In genomic region chr2:151826737-151827157, GRCh38 we compare ENCODE assay signal across 8 cellular contexts. TPM values are rescaled to one million over a fixed set of nuclear protein-coding genes. Genes with fewer than 3 reads are reported as not detected.
DNase-seq lines count a peak whose midpoint lies in the region; ATAC-seq and TF ChIP-seq lines count a peak whose summit lies in the region.

No MANE protein-coding gene starts in this region.

- intact Hi-C loops in activated CD4-positive, alpha-beta memory T cell treated with anti-CD3 and anti-CD28 coated beads for 36 hours (cut with micrococcal nuclease): loop anchor here (5.0 to 10.0 kb wide), 8 partner anchors 51 to 748 kb away; partner anchors contain the start of genes RBM43 and STAM2

- POLR2A ChIA-PET in activated CD4-positive, alpha-beta memory T cell treated with anti-CD3 and anti-CD28 coated beads for 36 hours (lab: Charles Lee): no interaction called here

- H3K27me3 ChIP-seq in iPS-20b (ENCODE audit: insufficient read depth, low read length): no peaks in the 10 kb centered on the region
- no peaks in the 10 kb centered on the region for H3K27me3 ChIP-seq in thoracic aorta (replicated peaks; ENCODE audit: insufficient read depth)

- H3K9me3 ChIP-seq in iPS-20b (ENCODE audit: insufficient read depth, low read depth, low read length): no peaks in the 10 kb centered on the region
- no peaks in the 10 kb centered on the region for H3K9me3 ChIP-seq in thoracic aorta

- H3K27ac ChIP-seq in iPS-20b (ENCODE audit: low read length): no peak overlapping the region
- peak overlapping the region; percentile 87 for H3K27ac ChIP-seq in thoracic aorta

- H3K4me3 ChIP-seq in AG09309 (ENCODE audit: control insufficient read depth, low read depth, low read length) (peak overlapping the region; percentile 81), HFF-Myc (replicated peaks; ENCODE audit: low read depth, low read length) (peak overlapping the region; percentile 92), iPS-20b (ENCODE audit: low read length) (peak overlapping the region; percentile 85), thoracic aorta (peak overlapping the region; percentile 90)

- no peak for TF ChIP-seq CTCF in AG09309 (IDR thresholded peaks at IDR 0.05; ENCODE audit: control insufficient read depth, insufficient read depth, low read depth, low read length, missing control alignments)
- no peak for TF ChIP-seq CTCF in HFF-Myc (IDR thresholded peaks at IDR 0.05; ENCODE audit: low read depth, low read length, missing control alignments)
- no peak for TF ChIP-seq CTCF in thoracic aorta (IDR thresholded peaks at IDR 0.05)

- DNase-seq in AG09309 (ENCODE audit: low read depth): no peak
- DNase-seq in HFF-Myc (ENCODE audit: extremely low read depth, low read depth): no peak
- DNase-seq in activated CD4-positive, alpha-beta memory T cell treated with anti-CD3 and anti-CD28 coated beads for 36 hours: no peak
- DNase-seq in thoracic aorta (ENCODE audit: low spot score): no peak
- no peak for DNase-seq in activated CD8-positive, alpha-beta memory T cell treated with anti-CD3 and anti-CD28 coated beads for 24 hours
- no peak for DNase-seq in HPDE6-E6E7 (ENCODE audit: extremely low spot score)
- DNase-seq in HK-2 (ENCODE audit: unreplicated experiment): no peak

- H3K36me3 Mint-ChIP-seq in activated CD4-positive, alpha-beta memory T cell treated with anti-CD3 and anti-CD28 coated beads for 36 hours: no peaks in the 10 kb centered on the region

- peak overlapping the region; percentile 80; the same call in 1 of the 2 replicates for H3K9ac ChIP-seq in iPS-20b (ENCODE audit: low read depth, low read length)

- ATAC-seq in thoracic aorta (ENCODE audit: insufficient number of reproducible peaks, low FRiP score, low read depth): no peak

- peaks cover 56% of the 10 kb centered on the region for H3K4me1 Mint-ChIP-seq in activated CD4-positive, alpha-beta memory T cell treated with anti-CD3 and anti-CD28 coated beads for 36 hours (ENCODE audit: low read depth)

- CTCF ChIA-PET in activated CD4-positive, alpha-beta memory T cell treated with anti-CD3 and anti-CD28 coated beads for 36 hours (lab: Charles Lee): interaction anchor here (0.8 kb wide), 1 partner anchor 197 kb away, joined by 3 read pairs; no protein-coding TSS in a partner anchor

- peak overlapping the region; percentile 93 for H3K4me3 Mint-ChIP-seq in activated CD4-positive, alpha-beta memory T cell treated with anti-CD3 and anti-CD28 coated beads for 36 hours

- no peaks in the 10 kb centered on the region for H3K27me3 Mint-ChIP-seq in activated CD4-positive, alpha-beta memory T cell treated with anti-CD3 and anti-CD28 coated beads for 36 hours

- H3K4me1 ChIP-seq in iPS-20b (ENCODE audit: insufficient read depth, low read length) (peaks cover 36% of the 10 kb centered on the region), thoracic aorta (ENCODE audit: control insufficient read depth in 1 of 2, low read depth in 2 of 2) (peaks cover 32 to 44% of the 10 kb centered on the region in 2 donors)

- no peak overlapping the region for H3K27ac Mint-ChIP-seq in activated CD4-positive, alpha-beta memory T cell treated with anti-CD3 and anti-CD28 coated beads for 36 hours

- no peaks in the 10 kb centered on the region for H3K9me3 Mint-ChIP-seq in activated CD4-positive, alpha-beta memory T cell treated with anti-CD3 and anti-CD28 coated beads for 36 hours

- no peaks in the 10 kb centered on the region for H3K36me3 ChIP-seq in iPS-20b (ENCODE audit: insufficient read depth, low read depth, low read length)
- no peaks in the 10 kb centered on the region for H3K36me3 ChIP-seq in thoracic aorta

RNA-seq across cellular contexts. Expression of gene ARL5A, which starts 1.5 kb away (rescaled TPM):
- 10 to 100 TPM; 54.6 to 63.2 TPM for total RNA-seq in activated CD4-positive, alpha-beta memory T cell treated with anti-CD3 and anti-CD28 coated beads for 36 hours
- total RNA-seq in thoracic aorta: 100 to 1,000 TPM in 1 of 2 donors, 10 to 100 TPM in 1; 44.1 to 133 TPM
